In genomic region chr12:38155526-38156496, GRCh38 we compare ENCODE assay signal across 25 cellular contexts.
A peak's percentile ranks its signal among the peaks of the same experiment; 100 is the strongest.
DNase-seq lines count a peak whose midpoint lies in the region; ATAC-seq, FAIRE-seq and TF ChIP-seq lines count a peak whose summit lies in the region.
"Had no signal": no experiment of that assay in that cellular context is flagged by ENCODE, and none has a peak within 500 bp of the region (broad histone marks: within the 10 kb centered on the region; RNA-seq: fewer than 3 reads in every experiment).

No MANE protein-coding gene starts in this region.

- no peaks in the 10 kb centered on the region for H3K79me2 ChIP-seq in K562 (ENCODE audit: control insufficient read depth, insufficient read depth, low read length)

- POLR2A ChIA-PET in K562 (lab: Yijun Ruan, JAX), result no interaction called here

- TF ChIP-seq EP300 in K562 (IDR thresholded peaks at IDR 0.05; ENCODE audit: low read length), result no peak
- no peak for TF ChIP-seq EP300 in sigmoid colon (IDR thresholded peaks at IDR 0.05)

- H4K20me1 ChIP-seq in K562 (replicated peaks; ENCODE audit: control insufficient read depth, insufficient read depth, low read length), result no peaks in the 10 kb centered on the region; the same call in 1 of the 2 replicates

- BruUV-seq in K562 (replicated peaks; lab: Mats Ljungman, UMichigan), result no TSS peak

- TF ChIP-seq CTCF in GM13976 (IDR thresholded peaks at IDR 0.05; ENCODE audit: borderline replicate concordance, control extremely low read depth, extremely low read depth, insufficient read depth, missing control alignments) (no peak), K562 (IDR thresholded peaks at IDR 0.05 in 2 of 3, conservative IDR thresholded peaks at IDR 0.05 in 1 of 3; ENCODE audit: insufficient read depth in 2 of 3, low read depth in 1 of 3, low read length in 3 of 3) (no peak), sigmoid colon (IDR thresholded peaks at IDR 0.05) (no peak)

- ATAC-seq in K562 (no peak), GM19455 (IDR thresholded peaks at IDR 0.05; ENCODE audit: unreplicated experiment) (no peak), GM18907 (IDR thresholded peaks at IDR 0.05; ENCODE audit: unreplicated experiment) (no peak)
- ATAC-seq: CD8-positive, alpha-beta T cell; Right ventricle myocardium inferior had no signal

- TF ChIP-seq RAD21 in K562 (CRISPR knock-in tag; conservative IDR thresholded peaks at IDR 0.05 in 1 of 2, IDR thresholded peaks at IDR 0.05 in 1 of 2), result no peak

- H2BK5ac ChIP-seq in mesenchymal stem cell (ENCODE audit: low read depth, low read length, poor library complexity, severe bottlenecking), result no peak overlapping the region

- H3K9ac ChIP-seq in K562 (ENCODE audit: insufficient read depth in 1 of 2, low read depth in 2 of 2, low read length in 2 of 2), result no peak overlapping the region
- no peak overlapping the region for H3K9ac ChIP-seq in mesenchymal stem cell (ENCODE audit: low read length)

- H2AFZ ChIP-seq in K562 (ENCODE audit: low read depth, low read length) (peak overlapping the region; percentile 51; the same call in 1 of the 2 replicates), mesenchymal stem cell (ENCODE audit: low read depth, low read length) (no peak overlapping the region)

- TF ChIP-seq POLR2A in K562 (conservative IDR thresholded peaks at IDR 0.05) (no peak), sigmoid colon (IDR thresholded peaks at IDR 0.05) (no peak)

- H2BK15ac ChIP-seq in mesenchymal stem cell (ENCODE audit: low read depth, poor library complexity, severe bottlenecking), result no peak overlapping the region

- no peaks in the 10 kb centered on the region for H3K9me3 ChIP-seq in K562 (replicated peaks; ENCODE audit: control insufficient read depth, insufficient read depth, low read depth, low read length)
- H3K9me3 ChIP-seq in sigmoid colon, result no peaks in the 10 kb centered on the region
- no peaks in the 10 kb centered on the region for H3K9me3 ChIP-seq in mesenchymal stem cell (ENCODE audit: control insufficient read depth, low read length)

- no peak overlapping the region for H3K23ac ChIP-seq in mesenchymal stem cell (ENCODE audit: low read length in 2 of 2)

- no peak overlapping the region for H3K4me2 ChIP-seq in K562 (ENCODE audit: insufficient read depth, low read length)
- no peak overlapping the region for H3K4me2 ChIP-seq in mesenchymal stem cell (ENCODE audit: low read length, poor library complexity, severe bottlenecking)

- H3K27ac ChIP-seq in K562 (ENCODE audit: extremely low read depth, low read depth, low read length), result no peak overlapping the region
- no peak overlapping the region for H3K27ac ChIP-seq in sigmoid colon
- no peak overlapping the region for H3K27ac ChIP-seq in mesenchymal stem cell (ENCODE audit: low read length, poor library complexity, severe bottlenecking)
- H3K27ac ChIP-seq: 22Rv1, HL-60 had no signal

- H3K4me1 ChIP-seq in K562 (replicated peaks in 1 of 2; ENCODE audit: control insufficient read depth in 2 of 2, insufficient read depth in 2 of 2, low read length in 2 of 2) (peaks cover 0 to 26% of the 10 kb centered on the region in 2 experiments; a peak in 2 of 5 replicates), sigmoid colon (no peaks in the 10 kb centered on the region), mesenchymal stem cell (ENCODE audit: control insufficient read depth, insufficient read depth, low read depth, low read length) (no peaks in the 10 kb centered on the region)

- H3K27me3 ChIP-seq in K562 (ENCODE audit: control insufficient read depth in 2 of 2, insufficient read depth in 2 of 2, low read length in 2 of 2) (peaks cover 11 to 75% of the 10 kb centered on the region in 2 experiments; a peak in 3 of 5 replicates), sigmoid colon (no peaks in the 10 kb centered on the region), mesenchymal stem cell (ENCODE audit: control insufficient read depth in 1 of 2, insufficient read depth in 1 of 2, low read length in 2 of 2) (no peaks in the 10 kb centered on the region)

- H3K14ac ChIP-seq in mesenchymal stem cell (ENCODE audit: low read length in 2 of 2), result no peak overlapping the region

- H3K4ac ChIP-seq in mesenchymal stem cell (ENCODE audit: low read depth in 1 of 2, low read length in 2 of 2), result no peak overlapping the region

- CTCF ChIA-PET in K562 (lab: Yijun Ruan, JAX; ENCODE audit: low intra/inter-chr PET ratio), result no interaction called here

- H2BK120ac ChIP-seq in mesenchymal stem cell (ENCODE audit: low read depth, low read length), result no peak overlapping the region

- no peaks in the 10 kb centered on the region for H3K79me1 ChIP-seq in mesenchymal stem cell (replicated peaks; ENCODE audit: low read length, poor library complexity, severe bottlenecking)

- no peak for FAIRE-seq in K562 (lab: Jason Lieb, UNC)
- FAIRE-seq: H54, RCC 7860 had no signal

- DNase-seq in DMS53 (lab: John Stamatoyannopoulos, UW) (peak; percentile 76), DMS53 treated with DMSO at 0.1 percent for 48 hours (lab: John Stamatoyannopoulos, UW; ENCODE audit: unreplicated experiment) (no peak), GM13976 (ENCODE audit: low spot score) (peak; percentile 10), K562 (ENCODE audit: extremely low read depth in 1 of 4, low spot score in 3 of 4) (no peak), sigmoid colon (peak; percentile 65), mesenchymal stem cell (no peak)
- DNase-seq: C1 segment of cervical spinal cord; CD8-positive, alpha-beta T cell; EL; GF-D8; KG1; NCI-H1092 treated with DMSO at 0.1 percent for 48 hours; NCI-H1436 treated with DMSO at 0.1 percent for 48 hours; NCI-H1930; NCI-H2227 treated with DMSO at 0.1 percent for 48 hours; NCI-H510A treated with DMSO at 0.1 percent for 48 hours; NCI-H748 treated with DMSO at 0.1 percent for 48 hours; SW 1271 had no signal

- no peak overlapping the region for H2BK12ac ChIP-seq in mesenchymal stem cell (ENCODE audit: low read length in 2 of 2)

- no peaks in the 10 kb centered on the region for H3K36me3 ChIP-seq in K562 (ENCODE audit: control insufficient read depth, insufficient read depth, low read length)
- no peaks in the 10 kb centered on the region for H3K36me3 ChIP-seq in sigmoid colon
- no peaks in the 10 kb centered on the region for H3K36me3 ChIP-seq in mesenchymal stem cell (ENCODE audit: control insufficient read depth in 1 of 2, insufficient read depth in 2 of 2, low read depth in 1 of 2, low read length in 2 of 2)

- no peak overlapping the region for H4K8ac ChIP-seq in mesenchymal stem cell (ENCODE audit: low read length)

- intact Hi-C loops in K562 (cut with micrococcal nuclease), result loop anchor here (5.0 kb wide), 1 partner anchor 1121 kb away; no protein-coding TSS in a partner anchor
- intact Hi-C loops in sigmoid colon (cut with DNase I), result no loop called here

- no peak overlapping the region for H3K18ac ChIP-seq in mesenchymal stem cell (ENCODE audit: low read depth in 1 of 2, low read length in 2 of 2)

- no peaks in the 10 kb centered on the region for H3K9me1 ChIP-seq in K562 (ENCODE audit: control insufficient read depth, insufficient read depth, low read length)

- in situ Hi-C loops in GM13976 (cut with MboI; ENCODE audit: low sequenced_read_pairs, unreplicated experiment) (no loop called here), K562 (cut with MboI) (no loop called here)

- no peak overlapping the region for H4K91ac ChIP-seq in mesenchymal stem cell (ENCODE audit: low read length)

- WGBS in K562 (ENCODE audit: insufficient coverage, low coverage, missing lambda C conversion rate), result 2% methylated on average over 34 of the region's 52 CpGs
- WGBS in sigmoid colon, 2 donors, result 88 to 90% methylated on average over 52 of the region's 52 CpGs
- 86% methylated on average over 52 of the region's 52 CpGs for WGBS in mesenchymal stem cell

- H3K4me3 ChIP-seq in K562 (peak overlapping the region; percentile 11; the same call in 1 of the 2 replicates), sigmoid colon (no peak overlapping the region), mesenchymal stem cell (ENCODE audit: insufficient read depth in 1 of 2, low read depth in 1 of 2, low read length in 2 of 2) (peak overlapping the region in 1 of 2 experiments; percentile 32)

- H2AK5ac ChIP-seq in mesenchymal stem cell (ENCODE audit: low read length, severe bottlenecking), result no peak overlapping the region

TF ChIP-seq in K562, 482 proteins besides CTCF, POLR2A, EP300 and RAD21 (continues in another document):
- TF ChIP-seq ZNF79 (CRISPR knock-in tag; IDR thresholded peaks at IDR 0.05; ENCODE audit: low read depth) (no peak), TAL1 (IDR thresholded peaks at IDR 0.05) (no peak), CREB5 (CRISPR knock-in tag; IDR thresholded peaks at IDR 0.05) (no peak), HMGN3 (IDR thresholded peaks at IDR 0.05; ENCODE audit: borderline replicate concordance, extremely low read depth, insufficient read length, low read depth, low read length) (no peak), ZNF347 (CRISPR knock-in tag; IDR thresholded peaks at IDR 0.05; ENCODE audit: low read depth) (no peak), ZNF561 (CRISPR knock-in tag; conservative IDR thresholded peaks at IDR 0.05) (no peak), WHSC1 (IDR thresholded peaks at IDR 0.05; ENCODE audit: low read length) (no peak), POLR3A (IDR thresholded peaks at IDR 0.05; ENCODE audit: borderline replicate concordance, extremely low read depth, insufficient read depth, insufficient read length) (no peak), ZNF277 (CRISPR knock-in tag; IDR thresholded peaks at IDR 0.05; ENCODE audit: borderline replicate concordance) (no peak)

Comparison
In these comparisons a context has a peak if more than half of its experiments do, and no peak if none do; other contexts are left out.
1. DNase-seq: peak in DMS53 (single experiment), GM13976 (single experiment) and sigmoid colon (single experiment); none in DMS53 treated with DMSO at 0.1 percent for 48 hours (single experiment), K562 (0 of 4) and mesenchymal stem cell (single experiment).